In the genomic region with DNA sequence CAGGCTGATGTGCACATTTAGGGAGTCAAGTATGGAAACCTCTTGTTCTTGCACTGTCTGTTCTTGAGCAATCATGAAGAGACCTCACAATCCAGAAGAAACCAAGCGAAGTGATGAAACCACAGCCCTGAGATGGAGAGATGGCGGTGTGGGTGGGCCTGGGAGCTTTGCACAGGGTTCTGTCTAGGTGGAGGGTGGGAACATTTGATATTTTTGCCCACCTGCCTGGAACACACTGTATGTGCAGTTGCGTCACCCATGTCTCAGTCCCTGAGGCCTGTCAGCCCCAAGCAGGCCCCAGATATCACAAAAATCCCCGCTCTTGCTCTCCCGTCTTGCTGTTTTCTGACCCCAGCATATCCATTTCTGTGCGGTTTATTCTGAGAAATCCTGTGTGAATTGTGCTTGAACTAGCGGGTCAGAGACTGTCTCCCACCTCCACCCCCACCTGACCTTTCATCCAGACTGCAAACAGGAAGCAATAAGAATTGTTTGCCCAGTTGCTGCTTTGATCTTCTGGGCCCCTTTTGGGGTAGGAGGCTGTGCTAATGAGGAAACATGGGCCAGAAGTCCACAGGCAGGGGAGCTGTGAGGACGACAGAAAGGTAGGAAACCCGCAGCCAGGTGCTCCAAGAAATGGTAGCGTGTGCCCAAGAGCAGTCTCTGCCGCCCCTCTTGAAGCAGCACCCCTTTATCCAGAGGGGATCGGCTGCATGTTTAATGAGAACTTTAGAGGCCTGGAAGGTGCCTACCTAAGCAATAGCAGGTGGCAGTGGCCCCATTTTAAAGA, we compare ENCODE assay signal across 1 cellular context.
TF ChIP-seq lines count a peak whose summit lies in the region.

No MANE protein-coding gene starts in this region.

TF ChIP-seq in HepG2, 621 proteins besides CTCF, POLR2A, EP300 and RAD21 (continued from another document and continues in another):
- TF ChIP-seq, protein P1, sequence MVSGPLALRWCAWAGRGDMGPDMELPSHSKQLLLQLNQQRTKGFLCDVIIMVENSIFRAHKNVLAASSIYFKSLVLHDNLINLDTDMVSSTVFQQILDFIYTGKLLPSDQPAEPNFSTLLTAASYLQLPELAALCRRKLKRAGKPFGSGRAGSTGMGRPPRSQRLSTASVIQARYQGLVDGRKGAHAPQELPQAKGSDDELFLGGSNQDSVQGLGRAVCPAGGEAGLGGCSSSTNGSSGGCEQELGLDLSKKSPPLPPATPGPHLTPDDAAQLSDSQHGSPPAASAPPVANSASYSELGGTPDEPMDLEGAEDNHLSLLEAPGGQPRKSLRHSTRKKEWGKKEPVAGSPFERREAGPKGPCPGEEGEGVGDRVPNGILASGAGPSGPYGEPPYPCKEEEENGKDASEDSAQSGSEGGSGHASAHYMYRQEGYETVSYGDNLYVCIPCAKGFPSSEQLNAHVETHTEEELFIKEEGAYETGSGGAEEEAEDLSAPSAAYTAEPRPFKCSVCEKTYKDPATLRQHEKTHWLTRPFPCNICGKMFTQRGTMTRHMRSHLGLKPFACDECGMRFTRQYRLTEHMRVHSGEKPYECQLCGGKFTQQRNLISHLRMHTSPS (CRISPR knock-in tag; IDR thresholded peaks at IDR 0.05; ENCODE audit: low read depth), result peak; percentile 82
- TF ChIP-seq ZNF891 (CRISPR knock-in tag; IDR thresholded peaks at IDR 0.05) (no peak; the same call in 1 of the 2 replicates), FLYWCH1 (CRISPR knock-in tag; IDR thresholded peaks at IDR 0.05) (peak; percentile 61; the same call in 1 of the 2 replicates), ZNF121 (CRISPR knock-in tag; IDR thresholded peaks at IDR 0.05) (no peak), MEIS2 (CRISPR knock-in tag; IDR thresholded peaks at IDR 0.05) (peak; percentile 99), SNAPC2 (CRISPR knock-in tag; IDR thresholded peaks at IDR 0.05) (peak; percentile 95), ZNF558 (CRISPR knock-in tag; IDR thresholded peaks at IDR 0.05; ENCODE audit: borderline replicate concordance) (peak; percentile 49; the same call in 1 of the 2 replicates), ETV5 (CRISPR knock-in tag; IDR thresholded peaks at IDR 0.05; ENCODE audit: borderline replicate concordance) (peak; percentile 100), ZNF792 (CRISPR knock-in tag; IDR thresholded peaks at IDR 0.05) (peak; percentile 99), WIZ (CRISPR knock-in tag; IDR thresholded peaks at IDR 0.05) (no peak), SUZ12 (IDR thresholded peaks at IDR 0.05; ENCODE audit: low read depth, low read length) (no peak), MBD4 (IDR thresholded peaks at IDR 0.05; ENCODE audit: borderline replicate concordance, low read length) (peak; percentile 94; the same call in 1 of the 2 replicates), HMG20B (CRISPR knock-in tag; conservative IDR thresholded peaks at IDR 0.05) (peak; percentile 99), ZNF790 (CRISPR knock-in tag; IDR thresholded peaks at IDR 0.05; ENCODE audit: borderline replicate concordance) (peak; percentile 83; the same call in 1 of the 2 replicates), ELF4 (CRISPR knock-in tag; IDR thresholded peaks at IDR 0.05; ENCODE audit: borderline replicate concordance) (peak; percentile 93; the same call in 1 of the 2 replicates), GATA4 (IDR thresholded peaks at IDR 0.05; ENCODE audit: borderline replicate concordance, low read depth) (peak; percentile 98), GABPB1 (CRISPR knock-in tag; IDR thresholded peaks at IDR 0.05) (peak; percentile 85), ZKSCAN5 (CRISPR knock-in tag; IDR thresholded peaks at IDR 0.05) (no peak), POLR2AphosphoS2 (IDR thresholded peaks at IDR 0.05; ENCODE audit: low read depth, low read length) (no peak), ZNF7 (CRISPR knock-in tag; IDR thresholded peaks at IDR 0.05) (peak; percentile 57; the same call in 1 of the 2 replicates), ZFP62 (CRISPR knock-in tag; IDR thresholded peaks at IDR 0.05) (peak; percentile 78; the same call in 1 of the 2 replicates), ZNF496 (CRISPR knock-in tag; IDR thresholded peaks at IDR 0.05; ENCODE audit: insufficient replicate concordance) (no peak), RCOR2 (CRISPR knock-in tag; IDR thresholded peaks at IDR 0.05) (peak; percentile 99), NCOR1 (IDR thresholded peaks at IDR 0.05; ENCODE audit: borderline replicate concordance, low read length) (peak; percentile 100), SMARCC2 (IDR thresholded peaks at IDR 0.05) (peak; percentile 83; the same call in 1 of the 2 replicates), SPEN (CRISPR knock-in tag; IDR thresholded peaks at IDR 0.05; ENCODE audit: low read depth) (peak; percentile 97), ZSCAN21 (CRISPR knock-in tag; IDR thresholded peaks at IDR 0.05; ENCODE audit: borderline replicate concordance) (peak; percentile 81), NKX3-1 (CRISPR knock-in tag; IDR thresholded peaks at IDR 0.05) (peak; percentile 97)
- TF ChIP-seq, protein P2, sequence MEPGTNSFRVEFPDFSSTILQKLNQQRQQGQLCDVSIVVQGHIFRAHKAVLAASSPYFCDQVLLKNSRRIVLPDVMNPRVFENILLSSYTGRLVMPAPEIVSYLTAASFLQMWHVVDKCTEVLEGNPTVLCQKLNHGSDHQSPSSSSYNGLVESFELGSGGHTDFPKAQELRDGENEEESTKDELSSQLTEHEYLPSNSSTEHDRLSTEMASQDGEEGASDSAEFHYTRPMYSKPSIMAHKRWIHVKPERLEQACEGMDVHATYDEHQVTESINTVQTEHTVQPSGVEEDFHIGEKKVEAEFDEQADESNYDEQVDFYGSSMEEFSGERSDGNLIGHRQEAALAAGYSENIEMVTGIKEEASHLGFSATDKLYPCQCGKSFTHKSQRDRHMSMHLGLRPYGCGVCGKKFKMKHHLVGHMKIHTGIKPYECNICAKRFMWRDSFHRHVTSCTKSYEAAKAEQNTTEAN (CRISPR knock-in tag; conservative IDR thresholded peaks at IDR 0.05), result peak; percentile 97
- TF ChIP-seq, protein P3, sequence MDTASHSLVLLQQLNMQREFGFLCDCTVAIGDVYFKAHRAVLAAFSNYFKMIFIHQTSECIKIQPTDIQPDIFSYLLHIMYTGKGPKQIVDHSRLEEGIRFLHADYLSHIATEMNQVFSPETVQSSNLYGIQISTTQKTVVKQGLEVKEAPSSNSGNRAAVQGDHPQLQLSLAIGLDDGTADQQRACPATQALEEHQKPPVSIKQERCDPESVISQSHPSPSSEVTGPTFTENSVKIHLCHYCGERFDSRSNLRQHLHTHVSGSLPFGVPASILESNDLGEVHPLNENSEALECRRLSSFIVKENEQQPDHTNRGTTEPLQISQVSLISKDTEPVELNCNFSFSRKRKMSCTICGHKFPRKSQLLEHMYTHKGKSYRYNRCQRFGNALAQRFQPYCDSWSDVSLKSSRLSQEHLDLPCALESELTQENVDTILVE (CRISPR knock-in tag; IDR thresholded peaks at IDR 0.05), result peak; percentile 98
- TF ChIP-seq, protein P4, sequence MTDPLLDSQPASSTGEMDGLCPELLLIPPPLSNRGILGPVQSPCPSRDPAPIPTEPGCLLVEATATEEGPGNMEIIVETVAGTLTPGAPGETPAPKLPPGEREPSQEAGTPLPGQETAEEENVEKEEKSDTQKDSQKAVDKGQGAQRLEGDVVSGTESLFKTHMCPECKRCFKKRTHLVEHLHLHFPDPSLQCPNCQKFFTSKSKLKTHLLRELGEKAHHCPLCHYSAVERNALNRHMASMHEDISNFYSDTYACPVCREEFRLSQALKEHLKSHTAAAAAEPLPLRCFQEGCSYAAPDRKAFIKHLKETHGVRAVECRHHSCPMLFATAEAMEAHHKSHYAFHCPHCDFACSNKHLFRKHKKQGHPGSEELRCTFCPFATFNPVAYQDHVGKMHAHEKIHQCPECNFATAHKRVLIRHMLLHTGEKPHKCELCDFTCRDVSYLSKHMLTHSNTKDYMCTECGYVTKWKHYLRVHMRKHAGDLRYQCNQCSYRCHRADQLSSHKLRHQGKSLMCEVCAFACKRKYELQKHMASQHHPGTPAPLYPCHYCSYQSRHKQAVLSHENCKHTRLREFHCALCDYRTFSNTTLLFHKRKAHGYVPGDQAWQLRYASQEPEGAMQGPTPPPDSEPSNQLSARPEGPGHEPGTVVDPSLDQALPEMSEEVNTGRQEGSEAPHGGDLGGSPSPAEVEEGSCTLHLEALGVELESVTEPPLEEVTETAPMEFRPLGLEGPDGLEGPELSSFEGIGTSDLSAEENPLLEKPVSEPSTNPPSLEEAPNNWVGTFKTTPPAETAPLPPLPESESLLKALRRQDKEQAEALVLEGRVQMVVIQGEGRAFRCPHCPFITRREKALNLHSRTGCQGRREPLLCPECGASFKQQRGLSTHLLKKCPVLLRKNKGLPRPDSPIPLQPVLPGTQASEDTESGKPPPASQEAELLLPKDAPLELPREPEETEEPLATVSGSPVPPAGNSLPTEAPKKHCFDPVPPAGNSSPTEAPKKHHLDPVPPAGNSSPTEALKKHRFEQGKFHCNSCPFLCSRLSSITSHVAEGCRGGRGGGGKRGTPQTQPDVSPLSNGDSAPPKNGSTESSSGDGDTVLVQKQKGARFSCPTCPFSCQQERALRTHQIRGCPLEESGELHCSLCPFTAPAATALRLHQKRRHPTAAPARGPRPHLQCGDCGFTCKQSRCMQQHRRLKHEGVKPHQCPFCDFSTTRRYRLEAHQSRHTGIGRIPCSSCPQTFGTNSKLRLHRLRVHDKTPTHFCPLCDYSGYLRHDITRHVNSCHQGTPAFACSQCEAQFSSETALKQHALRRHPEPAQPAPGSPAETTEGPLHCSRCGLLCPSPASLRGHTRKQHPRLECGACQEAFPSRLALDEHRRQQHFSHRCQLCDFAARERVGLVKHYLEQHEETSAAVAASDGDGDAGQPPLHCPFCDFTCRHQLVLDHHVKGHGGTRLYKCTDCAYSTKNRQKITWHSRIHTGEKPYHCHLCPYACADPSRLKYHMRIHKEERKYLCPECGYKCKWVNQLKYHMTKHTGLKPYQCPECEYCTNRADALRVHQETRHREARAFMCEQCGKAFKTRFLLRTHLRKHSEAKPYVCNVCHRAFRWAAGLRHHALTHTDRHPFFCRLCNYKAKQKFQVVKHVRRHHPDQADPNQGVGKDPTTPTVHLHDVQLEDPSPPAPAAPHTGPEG (CRISPR knock-in tag; IDR thresholded peaks at IDR 0.05), result peak; percentile 88; the same call in 1 of the 2 replicates
- TF ChIP-seq, protein P5, sequence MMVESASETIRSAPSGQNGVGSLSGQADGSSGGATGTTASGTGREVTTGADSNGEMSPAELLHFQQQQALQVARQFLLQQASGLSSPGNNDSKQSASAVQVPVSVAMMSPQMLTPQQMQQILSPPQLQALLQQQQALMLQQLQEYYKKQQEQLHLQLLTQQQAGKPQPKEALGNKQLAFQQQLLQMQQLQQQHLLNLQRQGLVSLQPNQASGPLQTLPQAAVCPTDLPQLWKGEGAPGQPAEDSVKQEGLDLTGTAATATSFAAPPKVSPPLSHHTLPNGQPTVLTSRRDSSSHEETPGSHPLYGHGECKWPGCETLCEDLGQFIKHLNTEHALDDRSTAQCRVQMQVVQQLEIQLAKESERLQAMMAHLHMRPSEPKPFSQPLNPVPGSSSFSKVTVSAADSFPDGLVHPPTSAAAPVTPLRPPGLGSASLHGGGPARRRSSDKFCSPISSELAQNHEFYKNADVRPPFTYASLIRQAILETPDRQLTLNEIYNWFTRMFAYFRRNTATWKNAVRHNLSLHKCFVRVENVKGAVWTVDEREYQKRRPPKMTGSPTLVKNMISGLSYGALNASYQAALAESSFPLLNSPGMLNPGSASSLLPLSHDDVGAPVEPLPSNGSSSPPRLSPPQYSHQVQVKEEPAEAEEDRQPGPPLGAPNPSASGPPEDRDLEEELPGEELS (CRISPR knock-in tag; IDR thresholded peaks at IDR 0.05), result peak; percentile 100
- TF ChIP-seq, protein P6, sequence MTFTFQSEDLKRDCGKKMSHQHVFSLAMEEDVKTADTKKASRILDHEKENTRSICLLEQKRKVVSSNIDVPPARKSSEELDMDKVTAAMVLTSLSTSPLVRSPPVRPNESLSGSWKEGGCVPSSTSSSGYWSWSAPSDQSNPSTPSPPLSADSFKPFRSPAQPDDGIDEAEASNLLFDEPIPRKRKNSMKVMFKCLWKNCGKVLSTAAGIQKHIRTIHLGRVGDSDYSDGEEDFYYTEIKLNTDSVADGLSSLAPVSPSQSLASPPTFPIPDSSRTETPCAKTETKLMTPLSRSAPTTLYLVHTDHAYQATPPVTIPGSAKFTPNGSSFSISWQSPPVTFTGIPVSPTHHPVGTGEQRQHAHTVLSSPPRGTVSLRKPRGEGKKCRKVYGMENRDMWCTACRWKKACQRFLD (CRISPR knock-in tag; IDR thresholded peaks at IDR 0.05; ENCODE audit: borderline replicate concordance), result 0 out of 2 replicates have a peak, but pooled peaks have one; percentile 40
- TF ChIP-seq, protein P7, sequence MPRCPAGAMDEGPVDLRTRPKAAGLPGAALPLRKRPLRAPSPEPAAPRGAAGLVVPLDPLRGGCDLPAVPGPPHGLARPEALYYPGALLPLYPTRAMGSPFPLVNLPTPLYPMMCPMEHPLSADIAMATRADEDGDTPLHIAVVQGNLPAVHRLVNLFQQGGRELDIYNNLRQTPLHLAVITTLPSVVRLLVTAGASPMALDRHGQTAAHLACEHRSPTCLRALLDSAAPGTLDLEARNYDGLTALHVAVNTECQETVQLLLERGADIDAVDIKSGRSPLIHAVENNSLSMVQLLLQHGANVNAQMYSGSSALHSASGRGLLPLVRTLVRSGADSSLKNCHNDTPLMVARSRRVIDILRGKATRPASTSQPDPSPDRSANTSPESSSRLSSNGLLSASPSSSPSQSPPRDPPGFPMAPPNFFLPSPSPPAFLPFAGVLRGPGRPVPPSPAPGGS (CRISPR knock-in tag; IDR thresholded peaks at IDR 0.05), result peak; percentile 99
- TF ChIP-seq, protein P8, sequence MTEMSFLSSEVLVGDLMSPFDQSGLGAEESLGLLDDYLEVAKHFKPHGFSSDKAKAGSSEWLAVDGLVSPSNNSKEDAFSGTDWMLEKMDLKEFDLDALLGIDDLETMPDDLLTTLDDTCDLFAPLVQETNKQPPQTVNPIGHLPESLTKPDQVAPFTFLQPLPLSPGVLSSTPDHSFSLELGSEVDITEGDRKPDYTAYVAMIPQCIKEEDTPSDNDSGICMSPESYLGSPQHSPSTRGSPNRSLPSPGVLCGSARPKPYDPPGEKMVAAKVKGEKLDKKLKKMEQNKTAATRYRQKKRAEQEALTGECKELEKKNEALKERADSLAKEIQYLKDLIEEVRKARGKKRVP (CRISPR knock-in tag; IDR thresholded peaks at IDR 0.05), result peak in 1 of 2 experiments; percentile 95; a peak in 2 of 4 replicates
- TF ChIP-seq, protein P9, sequence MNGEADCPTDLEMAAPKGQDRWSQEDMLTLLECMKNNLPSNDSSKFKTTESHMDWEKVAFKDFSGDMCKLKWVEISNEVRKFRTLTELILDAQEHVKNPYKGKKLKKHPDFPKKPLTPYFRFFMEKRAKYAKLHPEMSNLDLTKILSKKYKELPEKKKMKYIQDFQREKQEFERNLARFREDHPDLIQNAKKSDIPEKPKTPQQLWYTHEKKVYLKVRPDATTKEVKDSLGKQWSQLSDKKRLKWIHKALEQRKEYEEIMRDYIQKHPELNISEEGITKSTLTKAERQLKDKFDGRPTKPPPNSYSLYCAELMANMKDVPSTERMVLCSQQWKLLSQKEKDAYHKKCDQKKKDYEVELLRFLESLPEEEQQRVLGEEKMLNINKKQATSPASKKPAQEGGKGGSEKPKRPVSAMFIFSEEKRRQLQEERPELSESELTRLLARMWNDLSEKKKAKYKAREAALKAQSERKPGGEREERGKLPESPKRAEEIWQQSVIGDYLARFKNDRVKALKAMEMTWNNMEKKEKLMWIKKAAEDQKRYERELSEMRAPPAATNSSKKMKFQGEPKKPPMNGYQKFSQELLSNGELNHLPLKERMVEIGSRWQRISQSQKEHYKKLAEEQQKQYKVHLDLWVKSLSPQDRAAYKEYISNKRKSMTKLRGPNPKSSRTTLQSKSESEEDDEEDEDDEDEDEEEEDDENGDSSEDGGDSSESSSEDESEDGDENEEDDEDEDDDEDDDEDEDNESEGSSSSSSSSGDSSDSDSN (CRISPR knock-in tag; IDR thresholded peaks at IDR 0.05), result peak; percentile 86
- TF ChIP-seq, protein P10, sequence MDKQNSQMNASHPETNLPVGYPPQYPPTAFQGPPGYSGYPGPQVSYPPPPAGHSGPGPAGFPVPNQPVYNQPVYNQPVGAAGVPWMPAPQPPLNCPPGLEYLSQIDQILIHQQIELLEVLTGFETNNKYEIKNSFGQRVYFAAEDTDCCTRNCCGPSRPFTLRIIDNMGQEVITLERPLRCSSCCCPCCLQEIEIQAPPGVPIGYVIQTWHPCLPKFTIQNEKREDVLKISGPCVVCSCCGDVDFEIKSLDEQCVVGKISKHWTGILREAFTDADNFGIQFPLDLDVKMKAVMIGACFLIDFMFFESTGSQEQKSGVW (CRISPR knock-in tag; IDR thresholded peaks at IDR 0.05; ENCODE audit: borderline replicate concordance), result no peak
